In the genomic region with DNA sequence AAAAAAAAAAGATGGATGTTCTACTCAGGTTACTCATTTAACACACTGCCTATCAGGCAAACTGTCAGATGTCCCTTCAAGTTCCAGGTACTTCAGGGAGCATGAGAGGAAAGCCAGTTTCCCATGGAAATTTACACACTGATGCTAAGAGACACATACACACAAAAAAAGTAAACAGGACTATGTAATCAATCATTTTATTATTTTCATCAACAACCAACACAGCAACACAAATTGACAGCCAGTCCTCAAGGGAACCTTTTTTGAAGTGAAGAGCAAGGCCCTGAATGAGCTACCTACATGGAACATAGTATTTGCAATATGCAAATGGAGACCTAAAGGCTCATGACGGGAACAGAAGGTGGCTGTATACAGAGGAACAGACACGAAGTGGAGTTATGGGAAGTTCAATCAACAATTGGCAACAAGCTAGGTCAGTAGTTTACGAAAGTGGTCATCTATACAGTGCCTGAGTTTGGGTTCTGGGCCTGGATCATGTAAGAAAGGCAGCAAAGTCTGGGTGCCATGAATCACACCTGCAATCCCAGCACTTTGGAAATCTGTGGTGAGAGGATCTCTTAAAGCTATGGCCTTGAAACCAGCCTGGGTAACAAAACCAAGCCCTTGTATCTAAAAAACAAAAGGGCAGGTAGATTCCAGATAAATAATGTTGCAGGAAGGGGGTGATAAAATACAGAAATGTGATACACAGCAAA, we compare ENCODE assay signal across 9 cellular contexts. TPM values are rescaled to one million over a fixed set of nuclear protein-coding genes. Genes with fewer than 3 reads are reported as not detected.
DNase-seq lines count a peak whose midpoint lies in the region; ATAC-seq and TF ChIP-seq lines count a peak whose summit lies in the region.
"Had no signal": no experiment of that assay in that cellular context is flagged by ENCODE, and none has a peak within 500 bp of the region (broad histone marks: within the 10 kb centered on the region; RNA-seq: fewer than 3 reads in every experiment).

No MANE protein-coding gene starts in this region.

- intact Hi-C loops in prostate gland (cut with DNase I), result no loop called here

- H3K23me2 ChIP-seq in H9 (ENCODE audit: insufficient read length, low read depth, low read length, poor library complexity, severe bottlenecking), result peaks cover 8% of the 10 kb centered on the region

- H3K36me3 ChIP-seq in prostate gland, result no peaks in the 10 kb centered on the region

- H3K9me3 ChIP-seq in H9 (ENCODE audit: control insufficient read depth, low read depth, low read length) (no peaks in the 10 kb centered on the region), prostate gland (no peaks in the 10 kb centered on the region)
- H3K9me3 ChIP-seq: psoas muscle had no signal

- H3K4ac ChIP-seq in H9 (ENCODE audit: low read depth, low read length), result no peak overlapping the region

- H3T11ph ChIP-seq in H9 (ENCODE audit: low read length), result no peak overlapping the region

- no peak overlapping the region for H3K18ac ChIP-seq in H9 (ENCODE audit: insufficient read length, low read depth, low read length)

- H3K27me3 ChIP-seq in H9 (ENCODE audit: insufficient read depth, low read length) (no peaks in the 10 kb centered on the region), prostate gland (replicated peaks; ENCODE audit: insufficient read depth) (no peaks in the 10 kb centered on the region)

- WGBS in H9 (ENCODE audit: extremely low coverage, insufficient read length, low lambda C conversion rate), result no CpG with 5 or more reads among the region's 3 CpGs
- 44% methylated on average over 3 of the region's 3 CpGs for WGBS in prostate gland

- peak; percentile 60 for DNase-seq in DMS 273 treated with DMSO at 0.1 percent for 48 hours (lab: John Stamatoyannopoulos, UW)
- no peak for DNase-seq in H9
- DNase-seq in mesothelial cell of epicardium (ENCODE audit: low spot score in 2 of 2, unreplicated experiment in 2 of 2), result no peak
- no peak for DNase-seq in prostate gland (ENCODE audit: low spot score)
- DNase-seq in midbrain (lab: John Stamatoyannopoulos, UW), result no peak
- DNase-seq: HCEC 1CT, psoas muscle had no signal

- H2AK5ac ChIP-seq in H9 (ENCODE audit: insufficient read length, low read length), result no peak overlapping the region

- H3K79me2 ChIP-seq in H9 (ENCODE audit: insufficient read depth, low read length), result peaks cover 34% of the 10 kb centered on the region

- peaks cover 20 to 35% of the 10 kb centered on the region in 2 experiments for H3K4me1 Mint-ChIP-seq in H9
- H3K4me1 Mint-ChIP-seq in mesothelial cell of epicardium, result peaks cover 40% of the 10 kb centered on the region

- H3K79me1 ChIP-seq in H9 (ENCODE audit: insufficient read depth, low read depth, low read length, poor library complexity, severe bottlenecking), result no peaks in the 10 kb centered on the region

- no peak overlapping the region for H3K14ac ChIP-seq in H9 (ENCODE audit: insufficient read depth, low read length)

- no peak overlapping the region for H2AFZ ChIP-seq in H9 (ENCODE audit: low read length)

- H2BK15ac ChIP-seq in H9 (ENCODE audit: low read depth, low read length), result no peak overlapping the region

- ATAC-seq in HG02623 (IDR thresholded peaks at IDR 0.05; ENCODE audit: unreplicated experiment), result no peak
- ATAC-seq: psoas muscle had no signal

- no peak overlapping the region for H3K4me3 ChIP-seq in prostate gland
- H3K4me3 ChIP-seq: psoas muscle had no signal

- H3K4me1 ChIP-seq in H9 (ENCODE audit: insufficient read depth, low read length), result no peaks in the 10 kb centered on the region; the same call in 1 of the 2 replicates
- peaks cover 9% of the 10 kb centered on the region for H3K4me1 ChIP-seq in prostate gland (replicated peaks)

- H2BK5ac ChIP-seq in H9 (ENCODE audit: insufficient read length, low read length), result no peak overlapping the region

- no peak overlapping the region for H4K8ac ChIP-seq in H9 (replicated peaks; ENCODE audit: insufficient read length, low read depth, low read length)

- peak overlapping the region; percentile 99 for H3K4me3 Mint-ChIP-seq in H9
- H3K4me3 Mint-ChIP-seq in mesothelial cell of epicardium, result no peak overlapping the region

- peak overlapping the region; percentile 11 for H3K4me2 ChIP-seq in H9 (ENCODE audit: insufficient read depth, insufficient read length, low read length)

- H3K9ac ChIP-seq in H9 (ENCODE audit: extremely low read depth, insufficient read length, low read length), result no peak overlapping the region

- H4K91ac ChIP-seq in H9 (ENCODE audit: insufficient read length, low read depth, low read length), result no peak overlapping the region

- H3K27ac Mint-ChIP-seq in H9 (peak overlapping the region; percentile 9 to 98 (median 31); a peak in 5 of 7 replicates), mesothelial cell of epicardium (peak overlapping the region; percentile 66)

- no peak overlapping the region for H3K56ac ChIP-seq in H9 (ENCODE audit: insufficient read length, low read depth, low read length)

- no peak overlapping the region for H2BK120ac ChIP-seq in H9 (ENCODE audit: low read depth, low read length, poor library complexity, severe bottlenecking)

- H4K20me1 ChIP-seq in H9 (ENCODE audit: control insufficient read depth, insufficient read depth, insufficient read length), result no peaks in the 10 kb centered on the region

- peaks cover 14% of the 10 kb centered on the region in 2 experiments for H3K9me3 Mint-ChIP-seq in H9
- no peaks in the 10 kb centered on the region for H3K9me3 Mint-ChIP-seq in mesothelial cell of epicardium

- no peak for TF ChIP-seq POLR2A in prostate gland (IDR thresholded peaks at IDR 0.05)

- peaks cover 5% of the 10 kb centered on the region; the same call in 1 of the 2 replicates for H3K27me3 Mint-ChIP-seq in H9 (ENCODE audit: low read depth)
- H3K27me3 Mint-ChIP-seq in mesothelial cell of epicardium (ENCODE audit: low read depth), result no peaks in the 10 kb centered on the region

- H2BK20ac ChIP-seq in H9 (ENCODE audit: low read depth, low read length, poor library complexity, severe bottlenecking), result no peak overlapping the region

- H3K36me3 Mint-ChIP-seq in H9 (ENCODE audit: insufficient read depth in 1 of 3, low read depth in 3 of 3) (peaks cover 39 to 50% (median 45%) of the 10 kb centered on the region in 3 experiments), mesothelial cell of epicardium (peaks cover 24% of the 10 kb centered on the region)

- no peak overlapping the region for H4K5ac ChIP-seq in H9 (ENCODE audit: insufficient read length, low read depth, low read length)

- no peak overlapping the region for H3K23ac ChIP-seq in H9 (ENCODE audit: insufficient read length, low read depth, low read length)

- H2BK12ac ChIP-seq in H9 (ENCODE audit: insufficient read length, low read depth, low read length), result no peak overlapping the region

- TF ChIP-seq CTCF in H9 (conservative IDR thresholded peaks at IDR 0.05), result no peak
- TF ChIP-seq CTCF in VCaP (conservative IDR thresholded peaks at IDR 0.05), result no peak
- TF ChIP-seq CTCF in mesothelial cell of epicardium (IDR thresholded peaks at IDR 0.05; ENCODE audit: unreplicated experiment), result no peak
- no peak for TF ChIP-seq CTCF in prostate gland (IDR thresholded peaks at IDR 0.05)

- H3K27ac ChIP-seq in H9 (ENCODE audit: insufficient read length, low read depth, low read length) (peak overlapping the region; percentile 15), VCaP (peak overlapping the region; percentile 7), prostate gland (no peak overlapping the region)

RNA-seq across cellular contexts. Expression of gene WDR74, which starts 12.6 kb away (rescaled TPM):
- total RNA-seq in H9 (2021) (121 and 124 TPM in 2 replicates), mesothelial cell of epicardium (59.3 to 63.7 TPM (median 62.1 TPM) in 3 replicates), prostate gland (10 to 100 TPM; 44.5 to 46.1 TPM)

RNA-seq across cellular contexts. Expression of gene TEX54, which starts 19.3 kb away (rescaled TPM):
- total RNA-seq in H9 (2021) (0.53 and 1.2 TPM in 2 replicates), mesothelial cell of epicardium (not detected in 3 replicates), prostate gland (not detected)
- total RNA-seq: psoas muscle had no signal

RNA-seq across cellular contexts. Expression of gene STX5, which starts 20.1 kb away (rescaled TPM):
- total RNA-seq in H9 (2021) (33.5 and 34.7 TPM in 2 replicates), mesothelial cell of epicardium (55.2 to 57.9 TPM (median 55.8 TPM) in 3 replicates), prostate gland (10 to 100 TPM; 34.5 to 57.5 TPM)

RNA-seq across cellular contexts. Expression of gene SLC3A2, which starts 28.7 kb away (rescaled TPM):
- total RNA-seq in H9 (2021), result 289 and 290 TPM in 2 replicates
- 205 to 212 TPM (median 208 TPM) in 3 replicates for total RNA-seq in mesothelial cell of epicardium
- 100 to 1,000 TPM; 158 to 235 TPM for total RNA-seq in prostate gland

RNA-seq across cellular contexts. Expression of gene NXF1, which starts 46.7 kb away (rescaled TPM):
- 65.5 and 69.0 TPM in 2 replicates for total RNA-seq in H9 (2021)
- total RNA-seq in mesothelial cell of epicardium, result 108 to 111 TPM (median 110 TPM) in 3 replicates
- 10 to 100 TPM; 75.6 to 98.2 TPM for total RNA-seq in prostate gland

Comparison
In these comparisons a context has a peak if more than half of its experiments do, and no peak if none do; other contexts are left out.
1. H3K27ac ChIP-seq: peak in H9 (single experiment) and VCaP (single experiment); none in prostate gland (0 of 2).